Comparison of ENCODE assay signal across 1 cellular context in the genomic region with DNA sequence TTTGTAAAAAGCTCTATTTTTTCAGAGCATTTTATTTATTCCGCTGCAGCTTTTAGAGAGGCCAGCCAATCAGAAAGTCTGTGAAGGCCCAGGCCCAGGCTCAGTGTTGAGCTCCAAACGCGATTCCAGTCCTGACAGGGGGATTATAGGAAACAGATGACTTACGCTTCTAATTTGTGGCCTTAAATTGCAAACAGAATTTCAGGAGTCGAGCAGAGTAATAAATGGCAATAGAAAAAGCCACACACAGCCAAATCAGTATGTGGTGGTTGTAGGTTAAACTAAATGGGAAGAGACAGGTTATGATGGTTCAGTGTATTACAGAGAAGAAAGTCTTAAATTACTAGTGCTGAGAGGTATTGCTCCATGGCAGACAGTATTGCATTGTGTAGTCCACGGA.
TF ChIP-seq lines count a peak whose summit lies in the region.

No MANE protein-coding gene starts in this region.

TF ChIP-seq in H1, 55 proteins besides CTCF, POLR2A, EP300 and RAD21:
- TF ChIP-seq CBX8 (IDR thresholded peaks at IDR 0.05; ENCODE audit: borderline replicate concordance, low read depth, low read length) (no peak), SIN3A (conservative IDR thresholded peaks at IDR 0.05 in 1 of 2, IDR thresholded peaks at IDR 0.05 in 1 of 2; ENCODE audit: low read depth in 1 of 2, low read length in 2 of 2) (no peak), CBX5 (IDR thresholded peaks at IDR 0.05; ENCODE audit: low read depth, low read length) (no peak), RFX5 (IDR thresholded peaks at IDR 0.05; ENCODE audit: borderline replicate concordance, low read depth, low read length) (no peak), GTF2F1 (IDR thresholded peaks at IDR 0.05; ENCODE audit: borderline replicate concordance, low read depth, low read length) (no peak), JUN (IDR thresholded peaks at IDR 0.05; ENCODE audit: low read depth, low read length) (no peak), HDAC2 (IDR thresholded peaks at IDR 0.05; ENCODE audit: borderline replicate concordance in 1 of 2, low read depth in 2 of 2, low read length in 2 of 2) (no peak), JUND (IDR thresholded peaks at IDR 0.05; ENCODE audit: low read length) (no peak), MAFK (IDR thresholded peaks at IDR 0.05; ENCODE audit: low read depth, low read length) (no peak), NRF1 (IDR thresholded peaks at IDR 0.05; ENCODE audit: low read depth, low read length) (no peak), YY1 (IDR thresholded peaks at IDR 0.05; ENCODE audit: low read depth, low read length) (no peak), ASH2L (IDR thresholded peaks at IDR 0.05; ENCODE audit: low read length) (no peak), TAF7 (optimal IDR thresholded peaks at IDR 0.05; ENCODE audit: borderline replicate concordance, low read depth, low read length) (no peak), POLR2AphosphoS5 (IDR thresholded peaks at IDR 0.05; ENCODE audit: low read depth, low read length) (no peak), SAP30 (IDR thresholded peaks at IDR 0.05; ENCODE audit: insufficient read depth, insufficient replicate concordance, low read length) (no peak), BCL11A (IDR thresholded peaks at IDR 0.05; ENCODE audit: low read depth in 2 of 2, low read length in 2 of 2) (no peak), TEAD4 (IDR thresholded peaks at IDR 0.05; ENCODE audit: low read depth, low read length) (no peak)
TF ChIP-seq in H1: peak in this region for 0.
